Comparison of ENCODE assay signal across 12 cellular contexts in genomic region chr11:28343304-28344233, GRCh38.
DNase-seq lines count a peak whose midpoint lies in the region; ATAC-seq and TF ChIP-seq lines count a peak whose summit lies in the region.
"Had no signal": no experiment of that assay in that cellular context is flagged by ENCODE, and none has a peak within 500 bp of the region (broad histone marks: within the 10 kb centered on the region; RNA-seq: fewer than 3 reads in every experiment).

No MANE protein-coding gene starts in this region.

- H3K4me1 Mint-ChIP-seq in endodermal cell (no peaks in the 10 kb centered on the region), nephron progenitor cell (peaks cover 13% of the 10 kb centered on the region)
- H3K4me1 Mint-ChIP-seq: immature natural killer cell had no signal

- peak overlapping the region; percentile 6 for H3K27ac Mint-ChIP-seq in endodermal cell
- H3K27ac Mint-ChIP-seq in nephron progenitor cell = peak overlapping the region; percentile 23
- H3K27ac Mint-ChIP-seq: activated naive CD8-positive, alpha-beta T cell; immature natural killer cell had no signal

- no peaks in the 10 kb centered on the region for H3K36me3 Mint-ChIP-seq in endodermal cell (ENCODE audit: low read depth)
- peaks cover 25% of the 10 kb centered on the region for H3K36me3 Mint-ChIP-seq in nephron progenitor cell (ENCODE audit: low read depth)

- no peak overlapping the region for H3K4me3 ChIP-seq in endodermal cell (ENCODE audit: low read length)

- H3K27ac ChIP-seq in endodermal cell (ENCODE audit: low read depth, low read length) = no peak overlapping the region

- DNase-seq in ELF-1 (ENCODE audit: low read depth, low spot score) (peak; percentile 8), MV-4-11 (lab: John Stamatoyannopoulos, UW) (peak; percentile 53), endodermal cell (peak; percentile 45), nephron progenitor cell (no peak), left lobe of liver (ENCODE audit: low spot score) (no peak), NCI-H1694 treated with DMSO at 0.1 percent for 48 hours (lab: John Stamatoyannopoulos, UW) (no peak), 8988T (no peak), NCI-H146 treated with DMSO at 0.1 percent for 48 hours (lab: John Stamatoyannopoulos, UW; ENCODE audit: unreplicated experiment) (no peak)
- DNase-seq: immature natural killer cell, NCI-H1092, T-helper 1 cell had no signal

- H3K36me3 ChIP-seq in endodermal cell (ENCODE audit: control insufficient read depth, insufficient read depth, low read length) = no peaks in the 10 kb centered on the region

- H3K4me3 Mint-ChIP-seq in endodermal cell (no peak overlapping the region), nephron progenitor cell (no peak overlapping the region)
- H3K4me3 Mint-ChIP-seq: activated naive CD8-positive, alpha-beta T cell; immature natural killer cell had no signal

- H3K9ac ChIP-seq in endodermal cell (ENCODE audit: extremely low read depth, low read length, poor library complexity, severe bottlenecking) = no peak overlapping the region

- 77 to 83% methylated on average over 5 of the region's 5 CpGs for WGBS in endodermal cell (ENCODE audit: insufficient coverage in 1 of 2, insufficient read length in 1 of 2), 2 experiments

- ATAC-seq in left lobe of liver = no peak

- TF ChIP-seq CTCF in endodermal cell (conservative IDR thresholded peaks at IDR 0.05) = no peak
- no peak for TF ChIP-seq CTCF in nephron progenitor cell (IDR thresholded peaks at IDR 0.05)

- H3K27me3 ChIP-seq in endodermal cell (ENCODE audit: control insufficient read depth, insufficient read depth, low read length, poor library complexity, severe bottlenecking) = no peaks in the 10 kb centered on the region

- H3K4me1 ChIP-seq in endodermal cell (ENCODE audit: control insufficient read depth, insufficient read depth, low read length) = no peaks in the 10 kb centered on the region

- H3K9me3 Mint-ChIP-seq in endodermal cell = peaks cover 12% of the 10 kb centered on the region
- H3K9me3 Mint-ChIP-seq in nephron progenitor cell = peaks cover 31% of the 10 kb centered on the region

- peaks cover 14% of the 10 kb centered on the region for H3K9me3 ChIP-seq in endodermal cell (ENCODE audit: control insufficient read depth, low read length)

- H3K27me3 Mint-ChIP-seq in endodermal cell (ENCODE audit: insufficient read depth) = no peaks in the 10 kb centered on the region
- no peaks in the 10 kb centered on the region for H3K27me3 Mint-ChIP-seq in nephron progenitor cell (ENCODE audit: low read depth, poor library complexity)
- H3K27me3 Mint-ChIP-seq: activated naive CD8-positive, alpha-beta T cell had no signal

Comparison
In these comparisons a context has a peak if more than half of its experiments do, and no peak if none do; other contexts are left out.
1. DNase-seq: peak in ELF-1 (single experiment), MV-4-11 (single experiment) and endodermal cell (single experiment); none in nephron progenitor cell (single experiment), left lobe of liver (single experiment), NCI-H1694 treated with DMSO at 0.1 percent for 48 hours (single experiment), 8988T (single experiment) and NCI-H146 treated with DMSO at 0.1 percent for 48 hours (single experiment).